In genomic region chr9:129143031-129143441, GRCh38 we compare ENCODE assay signal across 8 cellular contexts.
A peak's percentile ranks its signal among the peaks of the same experiment; 100 is the strongest.
DNase-seq lines count a peak whose midpoint lies in the region; ATAC-seq lines count a peak whose summit lies in the region.

No MANE protein-coding gene starts in this region.

- no peak for ATAC-seq in GM21723 (IDR thresholded peaks at IDR 0.05; ENCODE audit: unreplicated experiment)

- DNase-seq in SHP77 (lab: John Stamatoyannopoulos, UW): peak; percentile 43 to 54
- DNase-seq in SHP77 treated with DMSO at 0.1 percent for 48 hours (lab: John Stamatoyannopoulos, UW): no peak
- DNase-seq in NCI-H2107 (lab: John Stamatoyannopoulos, UW): peak; percentile 22
- DNase-seq in activated CD4-positive, alpha-beta T cell treated with anti-CD3 and anti-CD28 coated beads for 24 hours (ENCODE audit: low read depth in 2 of 2): peak; percentile 65 to 74
- peak; percentile 88 for DNase-seq in cerebellar cortex (ENCODE audit: low spot score)
- DNase-seq in kidney tubule cell (ENCODE audit: low spot score): peak; percentile 92
- peak in 3 of 4 experiments; percentile 52 to 61 (median 56) for DNase-seq in stimulated activated CD4-positive, alpha-beta T cell treated with anti-CD3 and anti-CD28 coated beads, Interleukin-1b, Interleukin-23, amount 100 ng/mL, for 24 hours (ENCODE audit: low read depth in 4 of 4, low spot score in 1 of 4)
